ENCODE assay signal across 26 cellular contexts in the genomic region with DNA sequence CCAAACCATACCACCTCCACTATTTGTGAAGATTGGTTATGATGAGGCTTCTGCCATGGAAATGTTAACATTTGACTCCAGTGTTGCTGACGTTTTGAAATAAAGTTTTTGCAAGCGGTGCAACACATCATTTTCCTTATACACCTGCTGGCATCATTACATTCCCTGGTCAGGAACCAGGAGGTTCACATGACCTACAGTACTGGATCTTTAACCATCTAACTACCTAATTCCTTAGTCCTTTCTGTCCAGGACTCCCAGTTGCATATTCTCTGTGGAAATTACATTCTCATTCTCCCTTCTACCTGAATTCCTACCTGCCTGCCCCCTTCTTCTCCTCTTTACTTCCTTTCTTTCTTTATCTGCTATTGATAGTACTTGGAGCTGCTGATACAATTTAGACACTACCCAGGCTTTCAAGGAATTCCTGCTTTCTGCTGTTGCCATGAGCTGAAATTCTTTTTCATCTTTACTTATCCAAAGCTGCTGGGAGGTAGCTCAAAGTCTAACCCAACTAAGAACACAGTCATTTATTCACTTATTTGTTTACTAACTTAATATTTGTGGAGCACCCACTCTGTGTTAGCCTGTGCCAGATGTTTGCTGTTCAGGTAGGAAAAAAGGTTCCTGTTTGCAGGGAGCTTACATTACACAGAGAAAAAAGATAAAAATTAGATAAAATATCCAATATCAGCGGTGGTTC.
"Had no signal": no experiment of that assay in that cellular context is flagged by ENCODE, and none has a peak within 500 bp of the region (broad histone marks: within the 10 kb centered on the region; RNA-seq: fewer than 3 reads in every experiment).

No MANE protein-coding gene starts in this region.

- ATAC-seq: foreskin keratinocyte; gastroesophageal sphincter; heart left ventricle; left colon; naive thymus-derived CD4-positive, alpha-beta T cell; sciatic nerve; upper lobe of right lung had no signal

- H3K4me3 Mint-ChIP-seq: dendritic cell treated with granulocyte-macrophage colony-stimulating factor and Interleukin-4, amounts not matched to agents 40 ng/mL and 50 ng/mL, for 4 days; naive thymus-derived CD4-positive, alpha-beta T cell; nephron; stimulated activated naive CD8-positive, alpha-beta T cell treated with anti-CD3 and anti-CD28 coated beads, Interleukin-15, amount 100 ng/mL, for 72 hours had no signal

- H3K27me3 Mint-ChIP-seq: dendritic cell treated with granulocyte-macrophage colony-stimulating factor and Interleukin-4, amounts not matched to agents 40 ng/mL and 50 ng/mL, for 4 days; stimulated activated naive CD8-positive, alpha-beta T cell treated with anti-CD3 and anti-CD28 coated beads, Interleukin-15, amount 100 ng/mL, for 72 hours had no signal

- DNase-seq: colonic mucosa; effector memory CD4-positive, alpha-beta T cell; foreskin keratinocyte; heart left ventricle; hippocampal formation; kidney glomerular epithelial cell; left colon; left ventricle myocardium inferior; mammary epithelial cell; mesendoderm; midbrain; naive thymus-derived CD4-positive, alpha-beta T cell; occipital lobe; ovary; stimulated activated CD4-positive, alpha-beta T cell treated with anti-CD3 and anti-CD28 coated beads, Interleukin-12 subunit alpha, Interleukin-12 subunit beta, amount 100 ng/mL, for 4 hours; stimulated activated CD4-positive, alpha-beta T cell treated with anti-CD3 and anti-CD28 coated beads, Interleukin-1b, Interleukin-23, amount 100 ng/mL, for 48 hours; stimulated activated CD4-positive, alpha-beta T cell treated with anti-CD3 and anti-CD28 coated beads, Interleukin-4, amount 100 ng/mL, for 1 hour; stimulated activated CD8-positive, alpha-beta memory T cell treated with anti-CD3 and anti-CD28 coated beads, Interleukin-4, amount 100 ng/mL, for 48 hours; stimulated activated naive CD4-positive, alpha-beta T cell; stimulated activated naive CD8-positive, alpha-beta T cell treated with anti-CD3 and anti-CD28 coated beads, Interleukin-15, amount 100 ng/mL, for 72 hours; transverse colon; upper lobe of right lung had no signal

- H3K9me3 Mint-ChIP-seq: dendritic cell treated with granulocyte-macrophage colony-stimulating factor and Interleukin-4, amounts not matched to agents 40 ng/mL and 50 ng/mL, for 4 days; stimulated activated naive CD8-positive, alpha-beta T cell treated with anti-CD3 and anti-CD28 coated beads, Interleukin-15, amount 100 ng/mL, for 72 hours had no signal

- H3K27ac Mint-ChIP-seq: dendritic cell treated with granulocyte-macrophage colony-stimulating factor and Interleukin-4, amounts not matched to agents 40 ng/mL and 50 ng/mL, for 4 days; naive thymus-derived CD4-positive, alpha-beta T cell; nephron had no signal

- H3K36me3 Mint-ChIP-seq: naive thymus-derived CD4-positive, alpha-beta T cell had no signal
